In genomic region chr22:36423461-36424404, GRCh38 we compare ENCODE assay signal across 11 cellular contexts. TPM values are rescaled to one million over a fixed set of nuclear protein-coding genes. Genes with fewer than 3 reads are reported as not detected.
DNase-seq lines count a peak whose midpoint lies in the region; ATAC-seq and TF ChIP-seq lines count a peak whose summit lies in the region.
"Had no signal": no experiment of that assay in that cellular context is flagged by ENCODE, and none has a peak within 500 bp of the region (broad histone marks: within the 10 kb centered on the region; RNA-seq: fewer than 3 reads in every experiment).

No MANE protein-coding gene starts in this region.

- no peaks in the 10 kb centered on the region for H3K27me3 ChIP-seq in esophagus squamous epithelium
- no peaks in the 10 kb centered on the region for H3K27me3 ChIP-seq in smooth muscle cell (ENCODE audit: low read depth)
- no peaks in the 10 kb centered on the region for H3K27me3 ChIP-seq in uterus

- TF ChIP-seq CTCF in esophagus squamous epithelium (IDR thresholded peaks at IDR 0.05) (no peak), smooth muscle cell (IDR thresholded peaks at IDR 0.05; ENCODE audit: borderline replicate concordance, insufficient read depth, poor library complexity, severe bottlenecking) (no peak), uterus (IDR thresholded peaks at IDR 0.05) (no peak)

- no peak overlapping the region for H3K4me2 ChIP-seq in smooth muscle cell

- peaks cover 23% of the 10 kb centered on the region for H3F3A ChIP-seq in smooth muscle cell (ENCODE audit: low read depth)

- H3K4me3 ChIP-seq in esophagus squamous epithelium (no peak overlapping the region), smooth muscle cell (no peak overlapping the region), uterus (no peak overlapping the region)

- no peaks in the 10 kb centered on the region for H3K36me3 ChIP-seq in esophagus squamous epithelium
- H3K36me3 ChIP-seq in smooth muscle cell (ENCODE audit: low read depth), result no peaks in the 10 kb centered on the region
- no peaks in the 10 kb centered on the region for H3K36me3 ChIP-seq in uterus

- ATAC-seq in HG03565 (IDR thresholded peaks at IDR 0.05; ENCODE audit: unreplicated experiment), result no peak
- ATAC-seq: right cardiac atrium had no signal

- H4K20me1 ChIP-seq in smooth muscle cell (ENCODE audit: low read depth), result no peaks in the 10 kb centered on the region

- no peak overlapping the region for H3K9ac ChIP-seq in smooth muscle cell (ENCODE audit: low read depth)

- TF ChIP-seq POLR2A in esophagus squamous epithelium (IDR thresholded peaks at IDR 0.05) (no peak), uterus (IDR thresholded peaks at IDR 0.05) (no peak)

- DNase-seq in H4 (ENCODE audit: low spot score) (peak; percentile 84), OCI-M2 (lab: John Stamatoyannopoulos, UW; ENCODE audit: unreplicated experiment) (peak; percentile 82), esophagus squamous epithelium (lab: John Stamatoyannopoulos, UW) (no peak), smooth muscle cell (lab: John Stamatoyannopoulos, UW; ENCODE audit: unreplicated experiment) (no peak), RKO (ENCODE audit: low spot score) (no peak), uterus (no peak)
- DNase-seq: activated CD4-positive, alpha-beta T cell treated with anti-CD3 and anti-CD28 coated beads for 36 hours; DMS79; right cardiac atrium; Right ventricle myocardium superior had no signal

- 83 to 86% methylated on average over 13 to 15 of the region's 16 CpGs for WGBS in esophagus squamous epithelium, 2 donors
- WGBS in smooth muscle cell (ENCODE audit: low lambda C conversion rate), result 68% methylated on average over 16 of the region's 16 CpGs

- peaks cover 13 to 38% (median 19%) of the 10 kb centered on the region in 3 donors for H3K4me1 ChIP-seq in esophagus squamous epithelium
- H3K4me1 ChIP-seq in smooth muscle cell (ENCODE audit: low read depth), result peaks cover 16% of the 10 kb centered on the region
- H3K4me1 ChIP-seq in uterus, result peaks cover 0 to 3% of the 10 kb centered on the region in 2 donors

- intact Hi-C loops in esophagus squamous epithelium (cut with DNase I), result no loop called here
- intact Hi-C loops in uterus (cut with DNase I; ENCODE audit: low total_unique reads), result no loop called here

- no peaks in the 10 kb centered on the region for H3K9me3 ChIP-seq in esophagus squamous epithelium
- H3K9me3 ChIP-seq in smooth muscle cell (replicated peaks; ENCODE audit: low read depth), result no peaks in the 10 kb centered on the region
- no peaks in the 10 kb centered on the region for H3K9me3 ChIP-seq in uterus

- H3K27ac ChIP-seq in esophagus squamous epithelium (peak overlapping the region in 3 of 4 donors; percentile 5 to 39 (median 35)), smooth muscle cell (ENCODE audit: low read depth) (peak overlapping the region; percentile 75), uterus (no peak overlapping the region)

- no peak overlapping the region for H2AFZ ChIP-seq in smooth muscle cell (ENCODE audit: low read depth)

- no peaks in the 10 kb centered on the region for H3K79me2 ChIP-seq in smooth muscle cell (ENCODE audit: low read depth)

RNA-seq across cellular contexts. Expression of gene MYH9, which starts 36.0 kb away (rescaled TPM):
- 57.5 and 82.9 TPM in 2 replicates for total RNA-seq in H4 (2014; rRNA removed; shearing (Covaris generic))
- total RNA-seq in esophagus squamous epithelium (100 to 1,000 TPM; 216 to 339 (median 246) TPM), smooth muscle cell (350 and 378 TPM in 2 replicates), uterus (1,000 to 10,000 TPM in 1 of 4 donors, 100 to 1,000 TPM in 3; 215 to 1,171 (median 400) TPM)
- polyA plus RNA-seq in smooth muscle cell, result 361 and 382 TPM in 2 replicates

RNA-seq across cellular contexts. Expression of gene TXN2, which starts 57.7 kb away (rescaled TPM):
- 13.6 and 15.6 TPM in 2 replicates for total RNA-seq in H4 (2014; rRNA removed; shearing (Covaris generic))
- 10 to 100 TPM; 58.4 to 88.4 (median 72.3) TPM for total RNA-seq in esophagus squamous epithelium
- 15.1 and 17.0 TPM in 2 replicates for total RNA-seq in smooth muscle cell
- polyA plus RNA-seq in smooth muscle cell, result 86.9 and 97.0 TPM in 2 replicates
- 10 to 100 TPM; 14.4 to 56.4 (median 17.8) TPM for total RNA-seq in uterus

Comparison
In these comparisons a context has a peak if more than half of its experiments do, and no peak if none do; other contexts are left out.
1. DNase-seq: peak in H4 (single experiment) and OCI-M2 (single experiment); none in esophagus squamous epithelium (single experiment), smooth muscle cell (single experiment), RKO (single experiment) and uterus (0 of 2).
2. H3K27ac ChIP-seq: peak in esophagus squamous epithelium (3 of 4) and smooth muscle cell (single experiment); none in uterus (0 of 2).